8 cellular contexts compared by ENCODE assay signal in genomic region chr18:711693-712400, GRCh38. TPM values are rescaled to one million over a fixed set of nuclear protein-coding genes. Genes with fewer than 3 reads are reported as not detected.
DNase-seq lines count a peak whose midpoint lies in the region; ATAC-seq and TF ChIP-seq lines count a peak whose summit lies in the region.

No MANE protein-coding gene starts in this region.

- H3K4me3 Mint-ChIP-seq in CD14-positive monocyte: peak overlapping the region; percentile 86 to 92

- ATAC-seq in HG03457 (IDR thresholded peaks at IDR 0.05; ENCODE audit: unreplicated experiment) (peak; percentile 53), esophagus mucosa (peak; percentile 59)

- H3K9me3 Mint-ChIP-seq in CD14-positive monocyte: peaks cover 0 to 10% (median 4%) of the 10 kb centered on the region in 7 donors

- DNase-seq in CD14-positive monocyte (ENCODE audit: low spot score): peak; percentile 93
- peak; percentile 47 for DNase-seq in GM19240 (ENCODE audit: insufficient read length, low spot score)
- DNase-seq in NOMO-1 treated with dmso at 0.1 percent for 144 hours (lab: John Stamatoyannopoulos, UW; ENCODE audit: unreplicated experiment): peak; percentile 28
- peak; percentile 67 for DNase-seq in activated T-cell treated with anti-CD3 and anti-CD28 coated beads for 4 hours
- peak; percentile 79 for DNase-seq in myocyte (ENCODE audit: low read depth)
- peak; percentile 65 to 74 for DNase-seq in stimulated activated CD8-positive, alpha-beta memory T cell treated with anti-CD3 and anti-CD28 coated beads, Interleukin-7, amount 100 ng/mL, for 4 hours (ENCODE audit: low read depth in 2 of 2)

- H3K27me3 Mint-ChIP-seq in CD14-positive monocyte (ENCODE audit: low read depth in 3 of 3): peaks cover 22 to 44% (median 28%) of the 10 kb centered on the region in 3 donors

- H3K4me1 Mint-ChIP-seq in CD14-positive monocyte: peaks cover 7% of the 10 kb centered on the region

- no peak for TF ChIP-seq CTCF in CD14-positive monocyte (IDR thresholded peaks at IDR 0.05)

- H3K27ac Mint-ChIP-seq in CD14-positive monocyte: peak overlapping the region; percentile 69 to 98 (median 93)

- H3K36me3 Mint-ChIP-seq in CD14-positive monocyte: peaks cover 10 to 15% of the 10 kb centered on the region in 2 donors

- intact Hi-C loops in CD14-positive monocyte (cut with micrococcal nuclease): loop anchor here in 1 of 2 donors (5.0 kb wide), 2 partner anchors 40 to 445 kb away; partner anchors contain the start of gene THOC1

RNA-seq across cellular contexts. Expression of gene ENOSF1, which starts 0.6 kb away (rescaled TPM):
- polyA plus RNA-seq in CD14-positive monocyte: 1 to 10 TPM; 2.2 to 2.3 TPM
- total RNA-seq in esophagus mucosa (50.3 TPM), myocyte (13.8 and 20.2 TPM in 2 replicates)
- polyA plus RNA-seq in myocyte (2012): 13.0 TPM

RNA-seq across cellular contexts. Expression of gene TYMS, which starts 54.4 kb away (rescaled TPM):
- polyA plus RNA-seq in CD14-positive monocyte: not detected
- total RNA-seq in esophagus mucosa (28.4 TPM), myocyte (2.3 and 2.5 TPM in 2 replicates)
- 5.4 TPM for polyA plus RNA-seq in myocyte (2012)

Comparison
In these comparisons a context has a peak if more than half of its experiments do, and no peak if none do; other contexts are left out.
1. Peak in every context shown above with its lines: DNase-seq and ATAC-seq.
2. DNase-seq: peak in every context shown above with its lines; median percentile 93 in CD14-positive monocyte; 79 in myocyte; 70 in stimulated activated CD8-positive, alpha-beta memory T cell treated with anti-CD3 and anti-CD28 coated beads, Interleukin-7, amount 100 ng/mL, for 4 hours; 67 in activated T-cell treated with anti-CD3 and anti-CD28 coated beads for 4 hours; 47 in GM19240; 28 in NOMO-1 treated with dmso at 0.1 percent for 144 hours.